ENCODE assay signal across 19 cellular contexts in genomic region chr1:116287341-116288200, GRCh38.
A peak's percentile ranks its signal among the peaks of the same experiment; 100 is the strongest.
DNase-seq lines count a peak whose midpoint lies in the region; ATAC-seq and TF ChIP-seq lines count a peak whose summit lies in the region.
"Had no signal": no experiment of that assay in that cellular context is flagged by ENCODE, and none has a peak within 500 bp of the region (broad histone marks: within the 10 kb centered on the region; RNA-seq: fewer than 3 reads in every experiment).

No MANE protein-coding gene starts in this region.

- H3K9ac ChIP-seq in OCI-LY3 (ENCODE audit: low read length) (no peak overlapping the region), parathyroid adenoma (no peak overlapping the region), mammary epithelial cell (ENCODE audit: insufficient read depth, low read length) (no peak overlapping the region)

- H3K27me3 ChIP-seq in OCI-LY3 (ENCODE audit: low read depth, low read length) (0 out of 2 replicates have a peak, but pooled peaks cover 8% of the 10 kb centered on the region), parathyroid adenoma (ENCODE audit: control insufficient read depth, insufficient read depth, low read length) (no peaks in the 10 kb centered on the region), mammary epithelial cell (ENCODE audit: insufficient read depth, low read length) (no peaks in the 10 kb centered on the region)
- H3K27me3 ChIP-seq: gastroesophageal sphincter, spleen had no signal

- intact Hi-C loops in mammary epithelial cell (cut with micrococcal nuclease): no loop called here

- H2AFZ ChIP-seq in OCI-LY3 (ENCODE audit: low read depth, low read length): no peak overlapping the region
- H2AFZ ChIP-seq in parathyroid adenoma: no peak overlapping the region
- no peak overlapping the region for H2AFZ ChIP-seq in mammary epithelial cell (ENCODE audit: low read depth, low read length)

- H4K20me1 ChIP-seq in OCI-LY3 (ENCODE audit: insufficient read depth, low read length): no peaks in the 10 kb centered on the region
- H4K20me1 ChIP-seq in mammary epithelial cell (ENCODE audit: insufficient read depth, low read length): no peaks in the 10 kb centered on the region

- H3K4me2 ChIP-seq in OCI-LY3 (ENCODE audit: low read length) (peak overlapping the region; percentile 67), parathyroid adenoma (ENCODE audit: low read length) (peak overlapping the region; percentile 44), mammary epithelial cell (ENCODE audit: insufficient read depth, low read depth, low read length) (no peak overlapping the region)

- H3K36me3 ChIP-seq in OCI-LY3 (replicated peaks; ENCODE audit: low read depth, low read length) (no peaks in the 10 kb centered on the region), parathyroid adenoma (ENCODE audit: control insufficient read depth, insufficient read depth, low read length) (no peaks in the 10 kb centered on the region), mammary epithelial cell (ENCODE audit: insufficient read depth, low read length) (no peaks in the 10 kb centered on the region)
- H3K36me3 ChIP-seq: gastroesophageal sphincter, spleen had no signal

- DNase-seq in germinal center (ENCODE audit: low spot score): no peak
- DNase-seq in mammary epithelial cell: no peak
- DNase-seq in retina: no peak
- DNase-seq: activated CD4-positive, alpha-beta T cell treated with anti-CD3 and anti-CD28 coated beads, Interleukin-2, amount 50 U/mL, for 4 hours; activated CD8-positive, alpha-beta memory T cell treated with anti-CD3 and anti-CD28 coated beads, Interleukin-2, amount 50 U/mL, for 4 hours; activated naive CD8-positive, alpha-beta T cell treated with anti-CD3 and anti-CD28 coated beads, Interleukin-2, amount 50 U/mL, for 24 hours; effector CD8-positive, alpha-beta T cell; GOT3; KG1; NCI-H1694 treated with DMSO at 0.1 percent for 48 hours; nucleus accumbens; spleen; stimulated activated CD4-positive, alpha-beta T cell treated with anti-CD3 and anti-CD28 coated beads, Interleukin-4, amount 100 ng/mL, for 1 hour; stimulated activated naive CD8-positive, alpha-beta T cell treated with anti-CD3 and anti-CD28 coated beads, Interleukin-15, Interleukin-2, amounts not matched to agents 100 U/mL and 50 U/mL, for 24 hours had no signal

- CTCF ChIA-PET in mammary epithelial cell (lab: Charles Lee; ENCODE audit: low non-redundant PET): no interaction called here

- dilution Hi-C loops in mammary epithelial cell (cut with HindIII; ENCODE audit: low sequenced_read_pairs): loop anchor here (5.0 kb wide), 2 partner anchors 40 to 105 kb away; no protein-coding TSS in a partner anchor

- H3K9me3 ChIP-seq in OCI-LY3 (ENCODE audit: insufficient read depth, low read length): no peaks in the 10 kb centered on the region
- H3K9me3 ChIP-seq in parathyroid adenoma (ENCODE audit: control insufficient read depth, low read length): no peaks in the 10 kb centered on the region
- H3K9me3 ChIP-seq in mammary epithelial cell (replicated peaks; ENCODE audit: insufficient read depth, low read length): no peaks in the 10 kb centered on the region
- H3K9me3 ChIP-seq: gastroesophageal sphincter had no signal

- 99% methylated on average over 5 of the region's 5 CpGs for WGBS in mammary epithelial cell (ENCODE audit: low coverage, missing lambda C conversion rate)

- TF ChIP-seq CTCF in OCI-LY3 (IDR thresholded peaks at IDR 0.05; ENCODE audit: low read depth, low read length) (no peak), parathyroid adenoma (IDR thresholded peaks at IDR 0.05) (no peak), mammary epithelial cell (conservative IDR thresholded peaks at IDR 0.05 in 1 of 2, IDR thresholded peaks at IDR 0.05 in 1 of 2; ENCODE audit: extremely low read depth in 1 of 2, insufficient read depth in 1 of 2, low read depth in 1 of 2, low read length in 2 of 2) (no peak)

- ATAC-seq in GM19043 (IDR thresholded peaks at IDR 0.05; ENCODE audit: low read depth, unreplicated experiment): peak; percentile 29
- peak; percentile 13 for ATAC-seq in HG02938 (IDR thresholded peaks at IDR 0.05; ENCODE audit: unreplicated experiment)
- ATAC-seq: activated naive CD8-positive, alpha-beta T cell treated with anti-CD3 and anti-CD28 coated beads, Interleukin-2, amount 50 U/mL, for 24 hours; gastroesophageal sphincter; stimulated activated naive CD8-positive, alpha-beta T cell treated with anti-CD3 and anti-CD28 coated beads, Interleukin-15, Interleukin-2, amounts not matched to agents 100 U/mL and 50 U/mL, for 24 hours had no signal

- H3K79me2 ChIP-seq in OCI-LY3 (ENCODE audit: low read length) (no peaks in the 10 kb centered on the region), parathyroid adenoma (no peaks in the 10 kb centered on the region), mammary epithelial cell (ENCODE audit: insufficient read depth, low read length) (no peaks in the 10 kb centered on the region)

- no peak overlapping the region for H3K4me3 ChIP-seq in OCI-LY3 (ENCODE audit: low read length)
- H3K4me3 ChIP-seq in parathyroid adenoma (ENCODE audit: low read depth, low read length): peak overlapping the region; percentile 13
- H3K4me3 ChIP-seq in mammary epithelial cell (replicated peaks in 1 of 3; ENCODE audit: insufficient read depth in 1 of 3, low read depth in 2 of 3, low read length in 3 of 3): no peak overlapping the region
- H3K4me3 ChIP-seq: gastroesophageal sphincter, spleen had no signal

- H3K4me1 ChIP-seq in OCI-LY3 (ENCODE audit: low read length) (peaks cover 16% of the 10 kb centered on the region), parathyroid adenoma (peaks cover 63% of the 10 kb centered on the region), mammary epithelial cell (ENCODE audit: insufficient read depth, low read length) (peaks cover 41% of the 10 kb centered on the region)
- H3K4me1 ChIP-seq: gastroesophageal sphincter, spleen had no signal

- in situ Hi-C loops in mammary epithelial cell (cut with MboI; ENCODE audit: low sequenced_read_pairs in 2 of 2): no loop called here

- H3K27ac ChIP-seq in OCI-LY3 (ENCODE audit: low read length) (no peak overlapping the region), parathyroid adenoma (peak overlapping the region; percentile 98), mammary epithelial cell (ENCODE audit: insufficient read depth, low read depth, low read length) (no peak overlapping the region)
- H3K27ac ChIP-seq: gastroesophageal sphincter had no signal

- no TSS peak for BruUV-seq in mammary epithelial cell (replicated peaks; lab: Mats Ljungman, UMichigan)
